Comparison of ENCODE assay signal across 13 cellular contexts in the genomic region with DNA sequence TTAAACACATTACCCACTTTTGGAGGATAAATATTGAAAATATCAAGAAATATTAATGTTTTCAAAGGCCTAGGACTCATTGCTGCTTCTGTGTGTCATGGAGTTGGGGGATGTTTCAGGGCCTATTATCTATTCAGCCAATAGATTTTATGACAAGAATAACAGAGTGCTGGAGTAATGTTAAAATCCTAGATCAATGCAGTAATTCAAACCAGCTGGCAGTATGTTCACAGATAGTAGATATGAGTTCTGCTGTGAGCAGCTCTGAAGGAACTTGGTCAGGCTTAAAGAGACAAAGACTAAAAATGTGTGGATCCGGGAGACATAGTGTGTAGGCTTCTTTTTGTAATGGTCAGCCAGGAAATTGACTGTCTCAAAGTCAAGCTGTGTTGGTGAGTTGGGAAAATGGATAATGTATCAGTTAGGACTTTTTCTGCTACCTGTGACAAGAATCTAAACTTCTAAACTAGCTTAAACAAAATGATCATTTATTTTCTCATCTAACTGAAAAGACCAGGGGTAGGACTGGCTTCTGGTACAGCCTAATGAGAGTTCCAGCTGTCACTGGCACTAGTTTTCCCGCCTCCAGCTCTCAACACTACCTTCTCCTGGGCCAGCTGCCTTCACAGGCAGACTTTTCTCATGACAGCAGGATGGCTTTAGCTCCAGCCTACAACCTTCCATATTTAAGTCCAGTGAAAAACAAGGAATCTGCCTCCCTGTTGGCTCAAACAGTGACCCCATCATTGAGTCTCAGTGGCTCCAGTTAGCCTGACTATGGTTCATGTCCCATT. TPM values are rescaled to one million over a fixed set of nuclear protein-coding genes. Genes with fewer than 3 reads are reported as not detected.
DNase-seq lines count a peak whose midpoint lies in the region; ATAC-seq and TF ChIP-seq lines count a peak whose summit lies in the region.
"Had no signal": no experiment of that assay in that cellular context is flagged by ENCODE, and none has a peak within 500 bp of the region (broad histone marks: within the 10 kb centered on the region; RNA-seq: fewer than 3 reads in every experiment).

No MANE protein-coding gene starts in this region.

- no peaks in the 10 kb centered on the region for H3K9me2 ChIP-seq in PC-9 (ENCODE audit: insufficient read depth)

- no TSS peak for BruUV-seq in PC-9 (replicated peaks; lab: Mats Ljungman, UMichigan)

- H3K9me3 ChIP-seq in SK-N-MC (ENCODE audit: low read depth, low read length) = no peaks in the 10 kb centered on the region
- no peaks in the 10 kb centered on the region for H3K9me3 ChIP-seq in left ventricle myocardium inferior (replicated peaks)
- no peaks in the 10 kb centered on the region for H3K9me3 ChIP-seq in smooth muscle cell (replicated peaks; ENCODE audit: low read depth)
- no peaks in the 10 kb centered on the region; the same call in 1 of the 2 replicates for H3K9me3 ChIP-seq in PC-9 (ENCODE audit: insufficient read depth, low read depth)
- H3K9me3 ChIP-seq: MG63 had no signal

- DNase-seq in DMS 273 treated with DMSO at 0.1 percent for 48 hours (lab: John Stamatoyannopoulos, UW) = peak; percentile 8
- no peak for DNase-seq in SK-N-MC (ENCODE audit: low read depth, low spot score)
- DNase-seq in left ventricle myocardium inferior = no peak
- no peak for DNase-seq in smooth muscle cell (lab: John Stamatoyannopoulos, UW; ENCODE audit: unreplicated experiment)
- DNase-seq in PC-9 = no peak
- DNase-seq in SHP77 treated with DMSO at 0.1 percent for 48 hours (lab: John Stamatoyannopoulos, UW) = no peak
- DNase-seq: activated CD8-positive, alpha-beta memory T cell treated with anti-CD3 and anti-CD28 coated beads, Interleukin-2, amount 50 U/mL, for 4 hours; COR-L47; dermis blood vessel endothelial cell; MG63; stimulated activated CD4-positive, alpha-beta T cell treated with anti-CD3 and anti-CD28 coated beads, Interleukin-4, amount 100 ng/mL, for 24 hours; stimulated activated naive CD4-positive, alpha-beta T cell had no signal

- H3K27ac ChIP-seq in SK-N-MC = peak overlapping the region; percentile 82
- peak overlapping the region; percentile 87 for H3K27ac ChIP-seq in left ventricle myocardium inferior (replicated peaks)
- H3K27ac ChIP-seq in smooth muscle cell (ENCODE audit: low read depth) = peak overlapping the region; percentile 28
- H3K27ac ChIP-seq in PC-9 = no peak overlapping the region

- H3K4me2 ChIP-seq in smooth muscle cell (no peak overlapping the region), PC-9 (no peak overlapping the region)

- no peaks in the 10 kb centered on the region for H3K36me3 ChIP-seq in SK-N-MC (ENCODE audit: insufficient read depth, low read length)
- peaks cover 58% of the 10 kb centered on the region for H3K36me3 ChIP-seq in left ventricle myocardium inferior
- H3K36me3 ChIP-seq in smooth muscle cell (ENCODE audit: low read depth) = no peaks in the 10 kb centered on the region
- H3K36me3 ChIP-seq in PC-9 (ENCODE audit: low read depth) = peaks cover 9% of the 10 kb centered on the region; the same call in 1 of the 2 replicates

- H3K27me3 ChIP-seq in left ventricle myocardium inferior (ENCODE audit: low read depth) = no peaks in the 10 kb centered on the region
- H3K27me3 ChIP-seq in smooth muscle cell (ENCODE audit: low read depth) = no peaks in the 10 kb centered on the region
- H3K27me3 ChIP-seq in PC-9 (ENCODE audit: insufficient read depth, low read depth) = no peaks in the 10 kb centered on the region
- H3K27me3 ChIP-seq: MG63 had no signal

- no peak overlapping the region for H2AFZ ChIP-seq in smooth muscle cell (ENCODE audit: low read depth)
- H2AFZ ChIP-seq in PC-9 = no peak overlapping the region

- no peak overlapping the region for H3K9ac ChIP-seq in SK-N-MC (ENCODE audit: insufficient read length)
- no peak overlapping the region for H3K9ac ChIP-seq in smooth muscle cell (ENCODE audit: low read depth)

- peaks cover 23% of the 10 kb centered on the region for H3F3A ChIP-seq in smooth muscle cell (ENCODE audit: low read depth)
- H3F3A ChIP-seq in PC-9 (ENCODE audit: insufficient read depth, low read depth) = peaks cover 9% of the 10 kb centered on the region; the same call in 1 of the 2 replicates

- H4K20me1 ChIP-seq in smooth muscle cell (ENCODE audit: low read depth) = no peaks in the 10 kb centered on the region
- peaks cover 4% of the 10 kb centered on the region; the same call in 1 of the 2 replicates for H4K20me1 ChIP-seq in PC-9 (ENCODE audit: insufficient read depth)

- WGBS in smooth muscle cell (ENCODE audit: low lambda C conversion rate) = 61% methylated on average over 2 of the region's 2 CpGs

- ATAC-seq in GM21367 (IDR thresholded peaks at IDR 0.05; ENCODE audit: unreplicated experiment) = no peak

- peaks cover 87% of the 10 kb centered on the region for H3K4me1 ChIP-seq in left ventricle myocardium inferior
- H3K4me1 ChIP-seq in smooth muscle cell (ENCODE audit: low read depth) = peaks cover 6% of the 10 kb centered on the region
- H3K4me1 ChIP-seq in PC-9 (replicated peaks; ENCODE audit: insufficient read depth) = peaks cover 16% of the 10 kb centered on the region

- CTCF ChIA-PET in PC-9 (lab: Charles Lee) = interaction anchor here (0.6 kb wide), 1 partner anchor 24 kb away, joined by 3 read pairs; no protein-coding TSS in a partner anchor

- TF ChIP-seq CTCF in left ventricle myocardium inferior (IDR thresholded peaks at IDR 0.05; ENCODE audit: borderline replicate concordance) (no peak), smooth muscle cell (IDR thresholded peaks at IDR 0.05; ENCODE audit: borderline replicate concordance, insufficient read depth, poor library complexity, severe bottlenecking) (no peak), PC-9 (conservative IDR thresholded peaks at IDR 0.05) (no peak)

- H3K4me3 ChIP-seq in SK-N-MC (peak overlapping the region; percentile 18; the same call in 1 of the 2 replicates), left ventricle myocardium inferior (no peak overlapping the region), smooth muscle cell (no peak overlapping the region), PC-9 (no peak overlapping the region)
- H3K4me3 ChIP-seq: MG63 had no signal

- POLR2A ChIA-PET in PC-9 (lab: Charles Lee; ENCODE audit: unreplicated experiment) = no interaction called here

- no peaks in the 10 kb centered on the region for H3K79me2 ChIP-seq in smooth muscle cell (ENCODE audit: low read depth)
- H3K79me2 ChIP-seq in PC-9 (ENCODE audit: low read depth) = no peaks in the 10 kb centered on the region

- intact Hi-C loops in left ventricle myocardium inferior (cut with micrococcal nuclease) (no loop called here), PC-9 (cut with micrococcal nuclease; ENCODE audit: unreplicated experiment) (loop anchor here (5.0 kb wide), 1 partner anchor 39 kb away; a partner anchor contains a TSS)

RNA-seq across cellular contexts. Expression of a gene that starts 16.3 kb away (rescaled TPM):
- total RNA-seq in left ventricle myocardium inferior (8.5 TPM), smooth muscle cell (7.5 and 11.7 TPM in 2 replicates), PC-9 (2021) (8.4 and 12.9 TPM in 2 replicates)
- 4.8 and 7.3 TPM in 2 replicates for polyA plus RNA-seq in smooth muscle cell

RNA-seq across cellular contexts. Expression of a gene that starts 38.8 kb away (rescaled TPM):
- total RNA-seq in left ventricle myocardium inferior (126 TPM), smooth muscle cell (15.1 and 19.1 TPM in 2 replicates), PC-9 (2021) (34.6 and 35.1 TPM in 2 replicates)
- polyA plus RNA-seq in smooth muscle cell = 2.4 and 3.5 TPM in 2 replicates
